Comparison of ENCODE assay signal across 10 cellular contexts in genomic region chr1:235882816-235883215, GRCh38. TPM values are rescaled to one million over a fixed set of nuclear protein-coding genes. Genes with fewer than 3 reads are reported as not detected.
A peak's percentile ranks its signal among the peaks of the same experiment; 100 is the strongest.
DNase-seq lines count a peak whose midpoint lies in the region; ATAC-seq and TF ChIP-seq lines count a peak whose summit lies in the region.
"Had no signal": no experiment of that assay in that cellular context is flagged by ENCODE, and none has a peak within 500 bp of the region (broad histone marks: within the 10 kb centered on the region; RNA-seq: fewer than 3 reads in every experiment).

No MANE protein-coding gene starts in this region.

- peak overlapping the region in 7 of 8 donors; percentile 3 to 67 (median 52) for H3K27ac ChIP-seq in spleen
- H3K27ac ChIP-seq: parathyroid adenoma had no signal

- ATAC-seq in GM19463 (IDR thresholded peaks at IDR 0.05; ENCODE audit: unreplicated experiment): no peak

- H3K27ac Mint-ChIP-seq in activated T-helper 1 cell treated with anti-CD3 and anti-CD28 coated beads, Interleukin-12 subunit alpha, Interleukin-12 subunit beta, Interleukin-2, Interleukin-4 antibody, amounts not matched to agents 30 ng/mL and 10 ng/mL and 1 ng/mL, durations not matched to agents 14 hours and 24 hours and 36 hours: peak overlapping the region; percentile 89
- H3K27ac Mint-ChIP-seq in CD14-positive monocyte: peak overlapping the region in 3 of 7 donors; percentile 15 to 83 (median 51)

- H3K4me3 Mint-ChIP-seq in activated T-helper 1 cell treated with anti-CD3 and anti-CD28 coated beads, Interleukin-12 subunit alpha, Interleukin-12 subunit beta, Interleukin-2, Interleukin-4 antibody, amounts not matched to agents 30 ng/mL and 10 ng/mL and 1 ng/mL, durations not matched to agents 14 hours and 24 hours and 36 hours: peak overlapping the region; percentile 81
- no peak overlapping the region for H3K4me3 Mint-ChIP-seq in CD14-positive monocyte

- H3K27me3 ChIP-seq in spleen (replicated peaks in 1 of 7): no peaks in the 10 kb centered on the region

- H3K4me1 ChIP-seq in spleen: peaks cover 15 to 90% (median 49%) of the 10 kb centered on the region in 6 donors
- H3K4me1 ChIP-seq: parathyroid adenoma had no signal

- H3K9me3 ChIP-seq in spleen: no peaks in the 10 kb centered on the region

- peaks cover 78% of the 10 kb centered on the region for H3K4me1 Mint-ChIP-seq in activated T-helper 1 cell treated with anti-CD3 and anti-CD28 coated beads, Interleukin-12 subunit alpha, Interleukin-12 subunit beta, Interleukin-2, Interleukin-4 antibody, amounts not matched to agents 30 ng/mL and 10 ng/mL and 1 ng/mL, durations not matched to agents 14 hours and 24 hours and 36 hours (ENCODE audit: low read depth)
- peaks cover 68% of the 10 kb centered on the region for H3K4me1 Mint-ChIP-seq in CD14-positive monocyte

- H3K9me3 Mint-ChIP-seq in activated T-helper 1 cell treated with anti-CD3 and anti-CD28 coated beads, Interleukin-12 subunit alpha, Interleukin-12 subunit beta, Interleukin-2, Interleukin-4 antibody, amounts not matched to agents 30 ng/mL and 10 ng/mL and 1 ng/mL, durations not matched to agents 14 hours and 24 hours and 36 hours: no peaks in the 10 kb centered on the region
- peaks cover 0 to 3% (median 0%) of the 10 kb centered on the region in 7 donors for H3K9me3 Mint-ChIP-seq in CD14-positive monocyte

- peak; percentile 30 for DNase-seq in EH (ENCODE audit: low read depth)
- DNase-seq in activated T-helper 1 cell treated with anti-CD3 and anti-CD28 coated beads, Interleukin-12 subunit alpha, Interleukin-12 subunit beta, Interleukin-2, Interleukin-4 antibody, amounts not matched to agents 30 ng/mL and 10 ng/mL and 1 ng/mL, durations not matched to agents 14 hours and 24 hours and 36 hours (ENCODE audit: low spot score): no peak
- peak; percentile 61 for DNase-seq in fibroblast of the aortic adventitia (ENCODE audit: low read depth)
- no peak for DNase-seq in spleen
- no peak for DNase-seq in CD14-positive monocyte (ENCODE audit: low spot score)
- no peak for DNase-seq in NK-92 treated with Interleukin-12 subunit alpha and Interleukin-12 subunit beta, amount 100 ng/mL, for 24 hours (lab: John Stamatoyannopoulos, UW)
- no peak for DNase-seq in T-helper 1 cell
- DNase-seq: activated CD4-positive, CD25-positive, alpha-beta regulatory T cell had no signal

- H3K27me3 Mint-ChIP-seq in activated T-helper 1 cell treated with anti-CD3 and anti-CD28 coated beads, Interleukin-12 subunit alpha, Interleukin-12 subunit beta, Interleukin-2, Interleukin-4 antibody, amounts not matched to agents 30 ng/mL and 10 ng/mL and 1 ng/mL, durations not matched to agents 14 hours and 24 hours and 36 hours (ENCODE audit: insufficient read depth): no peaks in the 10 kb centered on the region
- no peaks in the 10 kb centered on the region for H3K27me3 Mint-ChIP-seq in CD14-positive monocyte (ENCODE audit: low read depth in 3 of 3)

- TF ChIP-seq CTCF in fibroblast of the aortic adventitia (IDR thresholded peaks at IDR 0.05; ENCODE audit: insufficient read depth, low read length) (no peak), spleen (IDR thresholded peaks at IDR 0.05 in 8 of 11, conservative IDR thresholded peaks at IDR 0.05 in 3 of 11) (no peak), CD14-positive monocyte (IDR thresholded peaks at IDR 0.05) (no peak)

- no peaks in the 10 kb centered on the region for H3K36me3 ChIP-seq in spleen

- H3K36me3 Mint-ChIP-seq in activated T-helper 1 cell treated with anti-CD3 and anti-CD28 coated beads, Interleukin-12 subunit alpha, Interleukin-12 subunit beta, Interleukin-2, Interleukin-4 antibody, amounts not matched to agents 30 ng/mL and 10 ng/mL and 1 ng/mL, durations not matched to agents 14 hours and 24 hours and 36 hours (ENCODE audit: low read depth): peaks cover 8% of the 10 kb centered on the region
- H3K36me3 Mint-ChIP-seq in CD14-positive monocyte: no peaks in the 10 kb centered on the region

- TF ChIP-seq POLR2A in spleen (IDR thresholded peaks at IDR 0.05): no peak

- H3K4me3 ChIP-seq in fibroblast of the aortic adventitia (ENCODE audit: low read depth, low read length) (peak overlapping the region; percentile 11), spleen (peak overlapping the region in 1 of 8 donors; percentile 27)

- intact Hi-C loops in activated T-helper 1 cell treated with anti-CD3 and anti-CD28 coated beads, Interleukin-12 subunit alpha, Interleukin-12 subunit beta, Interleukin-2, Interleukin-4 antibody, amounts not matched to agents 30 ng/mL and 10 ng/mL and 1 ng/mL, durations not matched to agents 14 hours and 24 hours and 36 hours (cut with micrococcal nuclease): loop anchor here (1.0 to 10.0 kb wide), 3 partner anchors 10 to 402 kb away; partner anchors contain the start of gene ERO1B
- intact Hi-C loops in spleen (cut with DNase I; ENCODE audit: low total_unique reads) (loop anchor here (10.0 kb wide), 1 partner anchor 52 kb away; no protein-coding TSS in a partner anchor), CD14-positive monocyte (cut with micrococcal nuclease) (no loop called here)

- WGBS in spleen, 5 donors: 71 to 88% (median 82%) methylated on average over 6 of the region's 6 CpGs

RNA-seq across cellular contexts. Expression of gene LYST, which starts 16.1 kb away (rescaled TPM):
- 144 and 145 TPM in 2 replicates for total RNA-seq in activated T-helper 1 cell treated with anti-CD3 and anti-CD28 coated beads, Interleukin-12 subunit alpha, Interleukin-12 subunit beta, Interleukin-2, Interleukin-4 antibody, amounts not matched to agents 30 ng/mL and 10 ng/mL and 1 ng/mL, durations not matched to agents 14 hours and 24 hours and 36 hours
- total RNA-seq in fibroblast of the aortic adventitia (ENCODE audit: low replicate concordance) (28.1 and 30.4 TPM in 2 replicates), spleen (100 to 1,000 TPM in 5 of 7 donors, 10 to 100 TPM in 2; 76.9 to 169 (median 109) TPM)
- polyA plus RNA-seq in spleen (10 to 100 TPM in 1 of 3 donors, 1 to 10 TPM in 2; 9.0 to 11.8 (median 9.9) TPM), CD14-positive monocyte (10 to 100 TPM; 46.3 to 67.9 TPM)

Comparison
In these comparisons a context has a peak if more than half of its experiments do, and no peak if none do; other contexts are left out.
1. DNase-seq: peak in EH (single experiment) and fibroblast of the aortic adventitia (single experiment); none in activated T-helper 1 cell treated with anti-CD3 and anti-CD28 coated beads, Interleukin-12 subunit alpha, Interleukin-12 subunit beta, Interleukin-2, Interleukin-4 antibody, amounts not matched to agents 30 ng/mL and 10 ng/mL and 1 ng/mL, durations not matched to agents 14 hours and 24 hours and 36 hours (single experiment), spleen (single experiment), CD14-positive monocyte (single experiment), NK-92 treated with Interleukin-12 subunit alpha and Interleukin-12 subunit beta, amount 100 ng/mL, for 24 hours (single experiment) and T-helper 1 cell (0 of 5).
2. intact Hi-C loops: an anchor here in activated T-helper 1 cell treated with anti-CD3 and anti-CD28 coated beads, Interleukin-12 subunit alpha, Interleukin-12 subunit beta, Interleukin-2, Interleukin-4 antibody, amounts not matched to agents 30 ng/mL and 10 ng/mL and 1 ng/mL, durations not matched to agents 14 hours and 24 hours and 36 hours (1.0 to 10.0 kb wide) and spleen (10.0 kb wide); none called in CD14-positive monocyte.